ENCODE assay signal across 9 cellular contexts in genomic region chr6:9540534-9541126, GRCh38.
DNase-seq lines count a peak whose midpoint lies in the region; ATAC-seq and TF ChIP-seq lines count a peak whose summit lies in the region.
"Had no signal": no experiment of that assay in that cellular context is flagged by ENCODE, and none has a peak within 500 bp of the region (broad histone marks: within the 10 kb centered on the region; RNA-seq: fewer than 3 reads in every experiment).

No MANE protein-coding gene starts in this region.

- peak; percentile 35 to 79 (median 63) for DNase-seq in NCI-H1417 (lab: John Stamatoyannopoulos, UW)
- DNase-seq in NCI-H1417 treated with DMSO at 0.1 percent for 48 hours (lab: John Stamatoyannopoulos, UW), result no peak
- peak; percentile 6 for DNase-seq in NCI-H1048 (lab: John Stamatoyannopoulos, UW)
- peak in 1 of 7 donors; percentile 19 for DNase-seq in adrenal gland
- DNase-seq in kidney tubule cell (ENCODE audit: low spot score), result peak; percentile 70
- DNase-seq in NCI-H187 (lab: John Stamatoyannopoulos, UW), result no peak
- DNase-seq in NCI-H446 treated with DMSO at 0.1 percent for 48 hours (lab: John Stamatoyannopoulos, UW), result no peak

- ATAC-seq in GM21619 (IDR thresholded peaks at IDR 0.05; ENCODE audit: unreplicated experiment), result peak; percentile 64

- no peaks in the 10 kb centered on the region for H3K4me1 ChIP-seq in adrenal gland (replicated peaks in 1 of 2)

- TF ChIP-seq POLR2A in adrenal gland (IDR thresholded peaks at IDR 0.05), result no peak

- H3K27ac ChIP-seq in adrenal gland, result no peak overlapping the region
- H3K27ac ChIP-seq: BLaER1 treated with 17β-estradiol and CSF1 and Interleukin-3, amounts not matched to agents 10 nM and 100 nM had no signal

- 49 to 64% (median 55%) methylated on average over 2 of the region's 2 CpGs for WGBS in adrenal gland, 4 donors

- TF ChIP-seq CTCF in adrenal gland (IDR thresholded peaks at IDR 0.05), result peak; percentile 24 to 70 (median 50)

- no peak overlapping the region for H3K4me3 ChIP-seq in adrenal gland
- H3K4me3 ChIP-seq: BLaER1 treated with 17β-estradiol and CSF1 and Interleukin-3, amounts not matched to agents 10 nM and 100 nM had no signal

- no peaks in the 10 kb centered on the region for H3K36me3 ChIP-seq in adrenal gland (replicated peaks in 1 of 2)
- H3K36me3 ChIP-seq: BLaER1 treated with 17β-estradiol and CSF1 and Interleukin-3, amounts not matched to agents 10 nM and 100 nM had no signal

- no peaks in the 10 kb centered on the region for H3K27me3 ChIP-seq in adrenal gland
- H3K27me3 ChIP-seq: BLaER1 treated with 17β-estradiol and CSF1 and Interleukin-3, amounts not matched to agents 10 nM and 100 nM had no signal

- intact Hi-C loops in adrenal gland (cut with DNase I), result no loop called here

- H3K9me3 ChIP-seq in adrenal gland (replicated peaks in 1 of 3), result no peaks in the 10 kb centered on the region
- H3K9me3 ChIP-seq: BLaER1 treated with 17β-estradiol and CSF1 and Interleukin-3, amounts not matched to agents 10 nM and 100 nM had no signal

Comparison
In these comparisons a context has a peak if more than half of its experiments do, and no peak if none do; other contexts are left out.
1. DNase-seq: peak in NCI-H1417 (3 of 3), NCI-H1048 (single experiment) and kidney tubule cell (single experiment); none in NCI-H1417 treated with DMSO at 0.1 percent for 48 hours (single experiment), NCI-H187 (0 of 2) and NCI-H446 treated with DMSO at 0.1 percent for 48 hours (single experiment).